Comparison of ENCODE assay signal across 8 cellular contexts in the genomic region with DNA sequence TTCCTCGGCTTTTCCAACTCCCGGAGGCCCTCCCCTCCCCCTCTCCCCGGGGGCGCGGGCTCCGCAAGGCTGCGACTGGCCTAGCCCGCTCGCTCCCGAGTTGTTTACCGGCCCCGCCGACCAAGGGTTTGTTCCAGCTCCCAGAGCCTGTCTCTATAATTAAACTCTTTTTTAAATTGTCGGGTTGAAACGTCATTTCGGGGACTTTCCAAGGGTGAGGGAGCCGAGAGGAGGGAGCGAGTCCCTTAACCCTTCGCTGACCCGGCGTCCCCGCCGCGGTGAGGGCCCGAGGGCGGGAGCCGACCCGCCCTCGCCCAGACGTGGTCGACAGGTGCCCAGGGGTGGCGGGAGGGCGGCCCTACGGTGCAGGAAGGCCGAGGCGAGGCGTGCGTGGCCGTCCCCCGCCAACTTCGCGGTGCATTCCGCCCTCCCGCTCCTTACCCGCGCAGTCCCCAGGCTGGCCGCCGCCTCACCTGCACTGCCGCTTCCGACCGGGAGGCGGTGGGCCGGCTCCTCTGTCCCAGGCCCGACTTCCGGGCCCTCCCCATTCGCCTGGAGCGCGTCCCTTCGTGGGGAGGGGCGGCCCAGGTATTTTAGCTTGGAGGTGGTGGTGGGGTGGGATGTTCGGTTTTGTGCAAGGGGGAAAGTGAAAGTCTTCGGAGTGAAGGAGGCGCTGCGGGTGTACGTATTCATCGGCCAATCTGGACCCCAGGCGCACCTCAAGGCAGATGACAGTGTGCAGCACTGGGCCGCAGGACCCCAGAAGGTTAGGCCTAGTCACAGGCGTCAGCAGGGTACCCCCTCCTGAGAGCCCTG. TPM values are rescaled to one million over a fixed set of nuclear protein-coding genes. Genes with fewer than 3 reads are reported as not detected.
DNase-seq lines count a peak whose midpoint lies in the region; ATAC-seq and TF ChIP-seq lines count a peak whose summit lies in the region.

No MANE protein-coding gene starts in this region.

- peak overlapping the region; percentile 100 for H3K18ac ChIP-seq in trophoblast cell (ENCODE audit: low read length)

- no peaks in the 10 kb centered on the region for H3K27me3 Mint-ChIP-seq in CD4-positive, alpha-beta T cell
- H3K27me3 Mint-ChIP-seq in activated naive CD8-positive, alpha-beta T cell: no peaks in the 10 kb centered on the region

- H3K9me3 Mint-ChIP-seq in CD4-positive, alpha-beta T cell: no peaks in the 10 kb centered on the region
- no peaks in the 10 kb centered on the region for H3K9me3 Mint-ChIP-seq in activated naive CD8-positive, alpha-beta T cell (ENCODE audit: low read depth)

- peak; percentile 77 for TF ChIP-seq CTCF in CD4-positive, alpha-beta T cell (IDR thresholded peaks at IDR 0.05)
- TF ChIP-seq CTCF in RWPE2 (IDR thresholded peaks at IDR 0.05; ENCODE audit: poor library complexity, severe bottlenecking) (peak; percentile 81), cardiac muscle cell (IDR thresholded peaks at IDR 0.05; ENCODE audit: low read depth, low read length) (peak; percentile 58), uterus (IDR thresholded peaks at IDR 0.05) (peak; percentile 65 to 98 (median 88))

- ATAC-seq in CD4-positive, alpha-beta T cell (ENCODE audit: poor library complexity): peak; percentile 43
- ATAC-seq in HG03432 (IDR thresholded peaks at IDR 0.05; ENCODE audit: unreplicated experiment) (peak; percentile 50), RWPE2 (ENCODE audit: low read depth) (peak; percentile 75)

- CTCF ChIA-PET in CD4-positive, alpha-beta T cell (lab: Charles Lee): interaction anchor here (0.6 to 3.5 kb wide), 10 partner anchors 8 to 512 kb away, joined by 3 to 49 read pairs (median 4); no protein-coding TSS in a partner anchor

- H3K4me2 ChIP-seq in trophoblast cell (ENCODE audit: low read length): peak overlapping the region; percentile 78

- peak overlapping the region; percentile 100 for H4K12ac ChIP-seq in trophoblast cell (ENCODE audit: low read depth, low read length)

- H3K4me1 ChIP-seq in RWPE2 (ENCODE audit: insufficient read depth, poor library complexity, severe bottlenecking) (peaks cover 9% of the 10 kb centered on the region), cardiac muscle cell (ENCODE audit: low read depth) (peaks cover 19% of the 10 kb centered on the region), trophoblast cell (ENCODE audit: control insufficient read depth in 1 of 2, insufficient read depth in 2 of 2, low read length in 2 of 2) (peaks cover 10% of the 10 kb centered on the region in 2 experiments), uterus (no peaks in the 10 kb centered on the region)

- peak; percentile 66 to 81 (median 76) for DNase-seq in CD4-positive, alpha-beta T cell
- DNase-seq in RWPE2 (ENCODE audit: low spot score) (peak; percentile 83), cardiac muscle cell (ENCODE audit: low read depth in 1 of 2, low spot score in 1 of 2) (peak; percentile 79 to 82), trophoblast cell (peak; percentile 80 to 89), uterus (peak; percentile 86 to 87)

- TF ChIP-seq POLR2A in GM19193 (IDR thresholded peaks at IDR 0.05; ENCODE audit: extremely low read depth, insufficient read depth, insufficient read length) (peak; percentile 82), uterus (IDR thresholded peaks at IDR 0.05) (peak; percentile 71 to 88)

- peaks cover 58% of the 10 kb centered on the region for H3K79me1 ChIP-seq in trophoblast cell (ENCODE audit: low read length)

- H2AFZ ChIP-seq in trophoblast cell (ENCODE audit: insufficient read depth, low read length, poor library complexity): peak overlapping the region; percentile 100

- peak overlapping the region; percentile 100 for H3K4ac ChIP-seq in trophoblast cell (ENCODE audit: low read depth, low read length)

- H2BK120ac ChIP-seq in trophoblast cell (ENCODE audit: insufficient read depth, low read length, poor library complexity): peak overlapping the region; percentile 100

- H3K14ac ChIP-seq in trophoblast cell (ENCODE audit: low read length): peak overlapping the region; percentile 100

- no peaks in the 10 kb centered on the region for H3K27me3 ChIP-seq in CD4-positive, alpha-beta T cell (ENCODE audit: control insufficient read depth, insufficient read depth, low read length)
- no peaks in the 10 kb centered on the region for H3K27me3 ChIP-seq in RWPE2 (ENCODE audit: insufficient read depth, poor library complexity, severe bottlenecking)
- H3K27me3 ChIP-seq in cardiac muscle cell: no peaks in the 10 kb centered on the region
- no peaks in the 10 kb centered on the region for H3K27me3 ChIP-seq in trophoblast cell (ENCODE audit: insufficient read depth, low read length)
- no peaks in the 10 kb centered on the region for H3K27me3 ChIP-seq in uterus

- H3K79me2 ChIP-seq in trophoblast cell (ENCODE audit: control insufficient read depth, insufficient read depth, low read length, poor library complexity): peaks cover 43% of the 10 kb centered on the region

- POLR2A ChIA-PET in CD4-positive, alpha-beta T cell (lab: Charles Lee): interaction anchor here (0.6 to 5.9 kb wide), 33 partner anchors 8 to 979 kb away, joined by 3 to 365 read pairs (median 5); partner anchors contain the start of genes ERH, SLC39A9 and ZFYVE26

- H2BK5ac ChIP-seq in trophoblast cell (ENCODE audit: low read depth, low read length, poor library complexity): peak overlapping the region; percentile 100

- no CpG with 5 or more reads among the region's 69 CpGs for WGBS in trophoblast cell (ENCODE audit: extremely low coverage, insufficient coverage, insufficient read length)

- H3K27ac Mint-ChIP-seq in CD4-positive, alpha-beta T cell: peak overlapping the region; percentile 99
- peak overlapping the region; percentile 90 for H3K27ac Mint-ChIP-seq in activated naive CD8-positive, alpha-beta T cell

- H3K36me3 ChIP-seq in RWPE2 (ENCODE audit: low read depth): peaks cover 21% of the 10 kb centered on the region
- peaks cover 6% of the 10 kb centered on the region for H3K36me3 ChIP-seq in cardiac muscle cell
- H3K36me3 ChIP-seq in trophoblast cell (ENCODE audit: control insufficient read depth in 1 of 2, insufficient read depth in 2 of 2, low read length in 2 of 2): peaks cover 7 to 9% of the 10 kb centered on the region in 2 experiments
- H3K36me3 ChIP-seq in uterus: no peaks in the 10 kb centered on the region

- H3K9me3 ChIP-seq in CD4-positive, alpha-beta T cell (ENCODE audit: control insufficient read depth, low read length): no peaks in the 10 kb centered on the region
- H3K9me3 ChIP-seq in RWPE2 (ENCODE audit: severe bottlenecking) (no peaks in the 10 kb centered on the region), cardiac muscle cell (ENCODE audit: low read depth) (no peaks in the 10 kb centered on the region), trophoblast cell (ENCODE audit: insufficient read depth, low read depth, low read length) (no peaks in the 10 kb centered on the region), uterus (no peaks in the 10 kb centered on the region)

- H3K23ac ChIP-seq in trophoblast cell (ENCODE audit: low read length): no peak overlapping the region

- H3K27ac ChIP-seq in CD4-positive, alpha-beta T cell (ENCODE audit: low read depth, low read length): peak overlapping the region; percentile 100
- H3K27ac ChIP-seq in RWPE2 (ENCODE audit: poor library complexity, severe bottlenecking) (peak overlapping the region; percentile 99), cardiac muscle cell (peak overlapping the region; percentile 98), trophoblast cell (ENCODE audit: low read depth, low read length) (peak overlapping the region; percentile 100), uterus (peak overlapping the region; percentile 96 to 99)

- peak overlapping the region; percentile 100 for H3K9ac ChIP-seq in trophoblast cell (ENCODE audit: low read length)

- H4K91ac ChIP-seq in trophoblast cell (ENCODE audit: low read depth, low read length): peak overlapping the region; percentile 100

- H2BK12ac ChIP-seq in trophoblast cell (ENCODE audit: low read length): peak overlapping the region; percentile 99

- intact Hi-C loops in CD4-positive, alpha-beta T cell (cut with DNase I, micrococcal nuclease): loop anchor here (1.0 to 2.0 kb wide), 3 partner anchors 10 to 20 kb away; no protein-coding TSS in a partner anchor
- intact Hi-C loops in uterus (cut with DNase I; ENCODE audit: low total_unique reads): no loop called here

- H3K4me1 Mint-ChIP-seq in CD4-positive, alpha-beta T cell (ENCODE audit: low read depth): peaks cover 49% of the 10 kb centered on the region
- peaks cover 51% of the 10 kb centered on the region for H3K4me1 Mint-ChIP-seq in activated naive CD8-positive, alpha-beta T cell (ENCODE audit: low read depth)

- H2AK5ac ChIP-seq in trophoblast cell (ENCODE audit: low read length): peak overlapping the region; percentile 100

- H3K36me3 Mint-ChIP-seq in CD4-positive, alpha-beta T cell (ENCODE audit: low read depth): peaks cover 62% of the 10 kb centered on the region
- H3K36me3 Mint-ChIP-seq in activated naive CD8-positive, alpha-beta T cell: peaks cover 3% of the 10 kb centered on the region

- H3K4me3 ChIP-seq in RWPE2 (ENCODE audit: severe bottlenecking): peak overlapping the region; percentile 82
- H3K4me3 ChIP-seq in cardiac muscle cell: peak overlapping the region; percentile 77
- peak overlapping the region; percentile 97 for H3K4me3 ChIP-seq in trophoblast cell (ENCODE audit: low read depth, low read length)
- peak overlapping the region; percentile 78 to 96 for H3K4me3 ChIP-seq in uterus

- H3K4me3 Mint-ChIP-seq in CD4-positive, alpha-beta T cell: peak overlapping the region; percentile 92
- H3K4me3 Mint-ChIP-seq in activated naive CD8-positive, alpha-beta T cell: peak overlapping the region; percentile 99

- peak overlapping the region; percentile 100 for H4K8ac ChIP-seq in trophoblast cell (ENCODE audit: low read depth, low read length)

RNA-seq across cellular contexts. Expression of gene ZFP36L1, which starts 2.9 kb away (rescaled TPM):
- 100 to 1,000 TPM; 254 to 258 TPM for total RNA-seq in CD4-positive, alpha-beta T cell
- total RNA-seq in cardiac muscle cell (822 and 1,327 TPM in 2 replicates), uterus (100 to 1,000 TPM; 170 to 564 (median 315) TPM)
- 219 and 454 TPM in 2 replicates for polyA plus RNA-seq in cardiac muscle cell
- polyA plus RNA-seq in trophoblast cell (2013): 487 and 493 TPM in 2 replicates

Comparison
In these comparisons a context has a peak if more than half of its experiments do, and no peak if none do; other contexts are left out.
1. Peak in every context shown above with its lines: DNase-seq, ATAC-seq, H3K4me3 ChIP-seq and H3K27ac ChIP-seq.